8 cellular contexts compared by ENCODE assay signal in genomic region chr4:54683616-54684346, GRCh38.
DNase-seq lines count a peak whose midpoint lies in the region; ATAC-seq and TF ChIP-seq lines count a peak whose summit lies in the region.

No MANE protein-coding gene starts in this region.

- H3K9me3 ChIP-seq in neutrophil, result no peaks in the 10 kb centered on the region

- peaks cover 19 to 34% of the 10 kb centered on the region in 2 experiments for H3K4me1 ChIP-seq in neutrophil (ENCODE audit: control insufficient read depth in 1 of 2, insufficient read depth in 1 of 2, low read depth in 1 of 2, low read length in 1 of 2)

- no peaks in the 10 kb centered on the region for H3K36me3 ChIP-seq in neutrophil

- H3K4me1 Mint-ChIP-seq in T-helper 2 cell treated with Interferon-gamma antibody and Interleukin-4, amounts not matched to agents 5 μg/mL and 100 μg/mL, for 36 hours (ENCODE audit: low read depth), result peaks cover 10% of the 10 kb centered on the region

- H3K27me3 ChIP-seq in neutrophil, result no peaks in the 10 kb centered on the region

- peaks cover 3% of the 10 kb centered on the region for H3K27me3 Mint-ChIP-seq in T-helper 2 cell treated with Interferon-gamma antibody and Interleukin-4, amounts not matched to agents 5 μg/mL and 100 μg/mL, for 36 hours (ENCODE audit: low read depth)

- peak; percentile 26 for DNase-seq in T-helper 2 cell treated with Interferon-gamma antibody and Interleukin-4, amounts not matched to agents 5 μg/mL and 100 μg/mL, for 36 hours (ENCODE audit: low spot score)
- DNase-seq in T47D (ENCODE audit: low read depth in 1 of 2, low spot score in 1 of 2) (peak; percentile 38 to 73), superior temporal gyrus (ENCODE audit: extremely low spot score) (no peak), NCI-H146 treated with DMSO at 0.1 percent for 48 hours (lab: John Stamatoyannopoulos, UW; ENCODE audit: unreplicated experiment) (no peak)

- ATAC-seq in GM18498 (IDR thresholded peaks at IDR 0.05; ENCODE audit: unreplicated experiment) (peak; percentile 58), HG03432 (IDR thresholded peaks at IDR 0.05; ENCODE audit: unreplicated experiment) (peak; percentile 63), HG03095 (IDR thresholded peaks at IDR 0.05; ENCODE audit: unreplicated experiment) (no peak)

- no peak overlapping the region for H3K4me3 ChIP-seq in neutrophil (ENCODE audit: low read depth in 1 of 2, low read length in 1 of 2)

- no peaks in the 10 kb centered on the region for H3K36me3 Mint-ChIP-seq in T-helper 2 cell treated with Interferon-gamma antibody and Interleukin-4, amounts not matched to agents 5 μg/mL and 100 μg/mL, for 36 hours (ENCODE audit: low read depth)

- H3K27ac ChIP-seq in neutrophil, result no peak overlapping the region

- in situ Hi-C loops in T47D (cut with HindIII; ENCODE audit: low pct_unique_long_range_greater_than_20kb, low sequenced_read_pairs), result no loop called here

- no peak overlapping the region for H3K27ac Mint-ChIP-seq in T-helper 2 cell treated with Interferon-gamma antibody and Interleukin-4, amounts not matched to agents 5 μg/mL and 100 μg/mL, for 36 hours

- H3K4me3 Mint-ChIP-seq in T-helper 2 cell treated with Interferon-gamma antibody and Interleukin-4, amounts not matched to agents 5 μg/mL and 100 μg/mL, for 36 hours, result peak overlapping the region; percentile 13

- H3K9me3 Mint-ChIP-seq in T-helper 2 cell treated with Interferon-gamma antibody and Interleukin-4, amounts not matched to agents 5 μg/mL and 100 μg/mL, for 36 hours, result no peaks in the 10 kb centered on the region

- peak; percentile 72 for TF ChIP-seq CTCF in neutrophil (IDR thresholded peaks at IDR 0.05)

Comparison
In these comparisons a context has a peak if more than half of its experiments do, and no peak if none do; other contexts are left out.
1. DNase-seq: peak in T-helper 2 cell treated with Interferon-gamma antibody and Interleukin-4, amounts not matched to agents 5 μg/mL and 100 μg/mL, for 36 hours (single experiment) and T47D (2 of 2); none in superior temporal gyrus (single experiment) and NCI-H146 treated with DMSO at 0.1 percent for 48 hours (single experiment).